In the genomic region with DNA sequence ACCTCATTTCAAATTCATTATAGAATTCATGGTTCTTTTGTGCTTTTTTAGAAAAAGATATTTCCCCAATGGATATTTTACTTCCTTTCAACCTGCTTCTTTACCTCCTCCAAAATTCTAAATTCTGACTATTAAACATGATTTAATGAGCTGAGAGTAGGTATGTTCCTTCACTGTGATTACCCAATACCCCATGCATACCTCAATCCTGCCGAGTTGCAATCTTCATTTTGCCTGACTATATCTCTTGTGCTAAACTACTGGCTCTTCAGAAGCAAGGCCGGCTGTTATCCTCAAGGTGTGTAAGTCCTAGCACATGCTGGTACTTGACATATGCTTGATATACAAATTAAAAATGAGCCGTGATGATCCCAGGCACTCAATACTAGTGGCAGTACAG, we compare ENCODE assay signal across 22 cellular contexts.
"Had no signal": no experiment of that assay in that cellular context is flagged by ENCODE, and none has a peak within 500 bp of the region (broad histone marks: within the 10 kb centered on the region; RNA-seq: fewer than 3 reads in every experiment).

No MANE protein-coding gene starts in this region.

- H3K4me3 ChIP-seq: K562, SJSA1, SK-N-MC had no signal

- H3K27ac ChIP-seq: KMS-11, SJSA1, SK-N-MC had no signal

- H3K27me3 Mint-ChIP-seq: IgD-negative memory B cell had no signal

- H3K27ac Mint-ChIP-seq: IgD-negative memory B cell had no signal

- H3K9ac ChIP-seq: KMS-11 had no signal

- H3K4me2 ChIP-seq: KMS-11 had no signal

- ATAC-seq: K562 had no signal

- H3K4me1 ChIP-seq: SJSA1 had no signal

- H3K9me3 ChIP-seq: SJSA1 had no signal

- H3K27me3 ChIP-seq: SJSA1 had no signal

- H3K36me3 Mint-ChIP-seq: IgD-negative memory B cell had no signal

- DNase-seq: Kasumi-1, MM.1S, MV-4-11, NCI-H1048, NCI-H1105, NCI-H1417, NCI-H146, NCI-H1694 treated with DMSO at 0.1 percent for 48 hours, NCI-H1930, NCI-H2081, NCI-H2107, NCI-H2171 treated with DMSO at 0.1 percent for 48 hours, NCI-H345, NCI-H526, Right ventricle myocardium superior, RPMI8226, SIG-M5 had no signal

- H3K4me3 Mint-ChIP-seq: IgD-negative memory B cell had no signal

- H3K4me1 Mint-ChIP-seq: IgD-negative memory B cell had no signal

- H3K36me3 ChIP-seq: SJSA1 had no signal
